ENCODE assay signal across 22 cellular contexts in the genomic region with DNA sequence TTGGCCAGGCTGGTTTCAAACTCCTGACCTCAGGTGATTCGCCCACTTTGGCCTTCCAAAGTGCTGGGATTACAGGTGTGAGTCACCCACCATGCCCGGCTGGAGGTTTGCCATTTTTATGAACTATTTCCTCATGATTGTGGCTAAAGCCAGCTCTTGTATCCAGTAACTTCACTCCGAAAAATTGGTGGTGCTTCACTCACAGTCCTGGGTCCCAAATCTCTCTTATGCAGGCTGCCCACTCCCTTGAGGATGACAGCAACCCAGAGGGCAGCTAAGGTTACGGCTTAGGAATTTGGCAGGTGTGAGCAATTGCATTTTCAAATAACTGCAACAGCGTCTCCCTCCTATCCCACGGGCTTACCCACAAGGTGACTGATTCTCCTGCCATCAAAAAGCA. TPM values are rescaled to one million over a fixed set of nuclear protein-coding genes. Genes with fewer than 3 reads are reported as not detected.
A peak's percentile ranks its signal among the peaks of the same experiment; 100 is the strongest.
DNase-seq lines count a peak whose midpoint lies in the region; ATAC-seq and TF ChIP-seq lines count a peak whose summit lies in the region.
"Had no signal": no experiment of that assay in that cellular context is flagged by ENCODE, and none has a peak within 500 bp of the region (broad histone marks: within the 10 kb centered on the region; RNA-seq: fewer than 3 reads in every experiment).

No MANE protein-coding gene starts in this region.

- H3K4me3 Mint-ChIP-seq in Calu3 (ENCODE audit: low read depth, unreplicated experiment) = no peak overlapping the region
- H3K4me3 Mint-ChIP-seq: activated CD8-positive, alpha-beta T cell treated with anti-CD3 and anti-CD28 coated beads, Interleukin-2, amount 10 ng/mL, durations not matched to agents 7 days and 5 days; activated T-cell treated with anti-CD3 and anti-CD28 coated beads, Interleukin-2, amount 50 U/mL, for 24 hours; stimulated activated naive B cell treated with anti-CD40 and anti-IgM and Interleukin-4, amounts not matched to agents 10 μg/mL and 1 μg/mL and 100 μg/mL, for 72 hours had no signal

- no peak overlapping the region for H3K4me3 ChIP-seq in left lung
- H3K4me3 ChIP-seq in sigmoid colon = no peak overlapping the region

- peak; percentile 12 for ATAC-seq in left lung
- ATAC-seq in GM18517 (IDR thresholded peaks at IDR 0.05; ENCODE audit: unreplicated experiment) = no peak
- ATAC-seq in HG03460 (IDR thresholded peaks at IDR 0.05; ENCODE audit: unreplicated experiment) = no peak
- ATAC-seq: activated CD4-positive, CD25-positive, alpha-beta regulatory T cell treated with anti-CD3 and anti-CD28 coated beads, Interleukin-2, amount 50 U/mL, for 24 hours; activated CD8-positive, alpha-beta T cell treated with anti-CD3 and anti-CD28 coated beads, Interleukin-2, amount 10 ng/mL, durations not matched to agents 7 days and 5 days; right cardiac atrium; stimulated activated naive B cell treated with anti-CD40 and anti-IgM and Interleukin-4, amounts not matched to agents 10 μg/mL and 1 μg/mL and 100 μg/mL, for 72 hours had no signal

- H3K9me3 ChIP-seq in left lung (no peaks in the 10 kb centered on the region), sigmoid colon (no peaks in the 10 kb centered on the region)

- peaks cover 0 to 52% of the 10 kb centered on the region in 2 donors for H3K27me3 ChIP-seq in left lung
- peaks cover 0 to 26% (median 0%) of the 10 kb centered on the region in 3 donors for H3K27me3 ChIP-seq in sigmoid colon

- no peaks in the 10 kb centered on the region for H3K9me3 Mint-ChIP-seq in Calu3 (ENCODE audit: low read depth, unreplicated experiment)
- H3K9me3 Mint-ChIP-seq: activated T-cell treated with anti-CD3 and anti-CD28 coated beads, Interleukin-2, amount 50 U/mL, for 24 hours; H9; stimulated activated naive B cell treated with anti-CD40 and anti-IgM and Interleukin-4, amounts not matched to agents 10 μg/mL and 1 μg/mL and 100 μg/mL, for 72 hours had no signal

- no peak for TF ChIP-seq EP300 in sigmoid colon (IDR thresholded peaks at IDR 0.05)

- CTCF ChIA-PET in Calu3 (lab: Charles Lee) = interaction anchor here (0.6 kb wide), 1 partner anchor 16 kb away, joined by 3 read pairs; no protein-coding TSS in a partner anchor

- no TSS peak for BruUV-seq in Calu3 (replicated peaks; lab: Mats Ljungman, UMichigan)

- 26 to 55% methylated on average over 6 of the region's 6 CpGs for WGBS in sigmoid colon, 2 donors

- H3K4me1 ChIP-seq in left lung (no peaks in the 10 kb centered on the region), sigmoid colon (no peaks in the 10 kb centered on the region)

- H3K27me3 Mint-ChIP-seq in Calu3 (ENCODE audit: unreplicated experiment) = peaks cover 10% of the 10 kb centered on the region

- TF ChIP-seq POLR2A in sigmoid colon (IDR thresholded peaks at IDR 0.05) = no peak

- DNase-seq in Calu3 (peak; percentile 47), HT1080 (ENCODE audit: low read depth) (peak; percentile 56), astrocyte of the hippocampus (ENCODE audit: low read depth, low spot score) (peak; percentile 47), left lung (no peak), sigmoid colon (no peak), SKM-1 treated with dmso at 0.1 percent for 144 hours (lab: John Stamatoyannopoulos, UW; ENCODE audit: unreplicated experiment) (no peak)
- DNase-seq: activated CD8-positive, alpha-beta T cell treated with anti-CD3 and anti-CD28 coated beads, Interleukin-2, amount 10 ng/mL, durations not matched to agents 7 days and 5 days; activated naive CD4-positive, alpha-beta T cell treated with Interleukin-2 at 50 U/mL for 16 hours; activated T-cell treated with anti-CD3 and anti-CD28 coated beads, Interleukin-2, amount 50 U/mL, for 24 hours; anterior cingulate cortex; effector CD8-positive, alpha-beta T cell; H9; head of caudate nucleus; IMR-90; NCI-H2029; NCI-H526; right cardiac atrium; stimulated activated naive B cell treated with anti-CD40 and anti-IgM and Interleukin-4, amounts not matched to agents 10 μg/mL and 1 μg/mL and 100 μg/mL, for 72 hours; T-helper 9 cell had no signal

- TF ChIP-seq CTCF in Calu3 (IDR thresholded peaks at IDR 0.05; ENCODE audit: unreplicated experiment) (no peak), left lung (IDR thresholded peaks at IDR 0.05) (no peak), sigmoid colon (IDR thresholded peaks at IDR 0.05) (no peak)

- intact Hi-C loops in Calu3 (cut with micrococcal nuclease; ENCODE audit: unreplicated experiment) = no loop called here
- intact Hi-C loops in left lung (cut with DNase I) = no loop called here
- intact Hi-C loops in sigmoid colon (cut with DNase I) = no loop called here

- H3K36me3 ChIP-seq in left lung (no peaks in the 10 kb centered on the region), sigmoid colon (no peaks in the 10 kb centered on the region)

- H3K27ac Mint-ChIP-seq in Calu3 (ENCODE audit: unreplicated experiment) = no peak overlapping the region
- H3K27ac Mint-ChIP-seq: activated CD8-positive, alpha-beta T cell treated with anti-CD3 and anti-CD28 coated beads, Interleukin-2, amount 10 ng/mL, durations not matched to agents 7 days and 5 days; activated T-cell treated with anti-CD3 and anti-CD28 coated beads, Interleukin-2, amount 50 U/mL, for 24 hours; H9; stimulated activated naive B cell treated with anti-CD40 and anti-IgM and Interleukin-4, amounts not matched to agents 10 μg/mL and 1 μg/mL and 100 μg/mL, for 72 hours had no signal

- H3K27ac ChIP-seq in left lung (no peak overlapping the region), sigmoid colon (no peak overlapping the region)

- H3K36me3 Mint-ChIP-seq in Calu3 (ENCODE audit: insufficient read depth, unreplicated experiment) = no peaks in the 10 kb centered on the region
- H3K36me3 Mint-ChIP-seq: stimulated activated naive B cell treated with anti-CD40 and anti-IgM and Interleukin-4, amounts not matched to agents 10 μg/mL and 1 μg/mL and 100 μg/mL, for 72 hours had no signal

- no peaks in the 10 kb centered on the region for H3K4me1 Mint-ChIP-seq in Calu3 (ENCODE audit: low read depth, unreplicated experiment)
- H3K4me1 Mint-ChIP-seq: stimulated activated naive B cell treated with anti-CD40 and anti-IgM and Interleukin-4, amounts not matched to agents 10 μg/mL and 1 μg/mL and 100 μg/mL, for 72 hours had no signal

RNA-seq across cellular contexts. Expression of a gene that starts 23.4 kb away (rescaled TPM):
- total RNA-seq in Calu3 (2022) = 46.7 and 51.0 TPM in 2 replicates
- 113 TPM in 2 replicates for total RNA-seq in HT1080 (2014; rRNA removed; shearing (Covaris generic))
- 76.4 and 97.7 TPM in 2 replicates for polyA plus RNA-seq in HT1080 (2015; cell fraction: cytosol; rRNA removed)
- polyA plus RNA-seq in HT1080 (2015; cell fraction: nucleus; rRNA removed) = 88.8 and 104 TPM in 2 replicates
- total RNA-seq in left lung = 10 to 100 TPM; 33.1 to 38.4 TPM
- 10 to 100 TPM; 41.3 to 44.4 (median 42.9) TPM for total RNA-seq in sigmoid colon
- polyA plus RNA-seq in sigmoid colon = 10 to 100 TPM; 19.4 to 25.7 (median 21.0) TPM

Comparison
In these comparisons a context has a peak if more than half of its experiments do, and no peak if none do; other contexts are left out.
1. DNase-seq: peak in Calu3 (single experiment), HT1080 (single experiment) and astrocyte of the hippocampus (single experiment); none in left lung (0 of 2), sigmoid colon (single experiment) and SKM-1 treated with dmso at 0.1 percent for 144 hours (single experiment).